8 cellular contexts compared by ENCODE assay signal in the genomic region with DNA sequence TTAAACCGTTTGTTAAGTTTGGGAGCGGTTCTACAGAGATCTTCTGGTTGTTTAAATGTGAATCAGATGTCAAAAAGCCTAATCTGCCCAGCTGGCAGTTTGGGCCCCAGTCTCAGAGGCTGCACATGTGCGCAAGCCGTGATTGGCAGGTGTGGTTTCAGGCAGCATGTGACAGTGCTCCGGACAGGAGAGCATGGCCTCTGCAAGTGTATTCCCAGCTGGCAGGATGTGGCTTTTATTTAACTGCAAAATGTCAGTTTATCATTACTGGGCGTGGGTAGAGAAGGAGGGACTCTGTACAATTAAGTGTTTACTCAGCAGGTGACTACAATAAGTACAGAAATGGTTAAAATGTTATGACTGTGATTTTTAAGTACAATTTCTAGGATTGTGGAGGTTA.
DNase-seq lines count a peak whose midpoint lies in the region; TF ChIP-seq lines count a peak whose summit lies in the region.

No MANE protein-coding gene starts in this region.

- peaks cover 26 to 30% of the 10 kb centered on the region in 2 experiments for H3K4me1 ChIP-seq in neutrophil (ENCODE audit: control insufficient read depth in 1 of 2, insufficient read depth in 1 of 2, low read depth in 1 of 2, low read length in 1 of 2)

- no peak overlapping the region for H3K4me3 Mint-ChIP-seq in activated T-cell treated with anti-CD3 and anti-CD28 coated beads, Interleukin-2, amount 50 U/mL, for 24 hours
- H3K4me3 Mint-ChIP-seq in activated T-helper 2 cell treated with anti-CD3 and anti-CD28 coated beads, Interferon-gamma antibody, Interleukin-2, Interleukin-4, amounts not matched to agents 10 μg/mL and 5 μg/mL and 100 μg/mL, durations not matched to agents 14 hours and 24 hours and 36 hours (ENCODE audit: low read depth): peak overlapping the region; percentile 18
- H3K4me3 Mint-ChIP-seq in CD14-positive monocyte: no peak overlapping the region

- H3K4me1 Mint-ChIP-seq in activated T-cell treated with anti-CD3 and anti-CD28 coated beads, Interleukin-2, amount 50 U/mL, for 24 hours (ENCODE audit: low read depth): peaks cover 27% of the 10 kb centered on the region
- H3K4me1 Mint-ChIP-seq in activated T-helper 2 cell treated with anti-CD3 and anti-CD28 coated beads, Interferon-gamma antibody, Interleukin-2, Interleukin-4, amounts not matched to agents 10 μg/mL and 5 μg/mL and 100 μg/mL, durations not matched to agents 14 hours and 24 hours and 36 hours (ENCODE audit: low read depth): peaks cover 16% of the 10 kb centered on the region
- peaks cover 26% of the 10 kb centered on the region for H3K4me1 Mint-ChIP-seq in CD14-positive monocyte

- no peaks in the 10 kb centered on the region for H3K27me3 ChIP-seq in neutrophil

- H3K9me3 ChIP-seq in neutrophil: no peaks in the 10 kb centered on the region

- peak overlapping the region; percentile 62 for H3K27ac Mint-ChIP-seq in activated T-cell treated with anti-CD3 and anti-CD28 coated beads, Interleukin-2, amount 50 U/mL, for 24 hours
- H3K27ac Mint-ChIP-seq in activated T-helper 2 cell treated with anti-CD3 and anti-CD28 coated beads, Interferon-gamma antibody, Interleukin-2, Interleukin-4, amounts not matched to agents 10 μg/mL and 5 μg/mL and 100 μg/mL, durations not matched to agents 14 hours and 24 hours and 36 hours: peak overlapping the region; percentile 34
- H3K27ac Mint-ChIP-seq in CD14-positive monocyte: peak overlapping the region in 1 of 7 donors; percentile 1

- H3K36me3 Mint-ChIP-seq in activated T-cell treated with anti-CD3 and anti-CD28 coated beads, Interleukin-2, amount 50 U/mL, for 24 hours (ENCODE audit: low read depth): no peaks in the 10 kb centered on the region
- H3K36me3 Mint-ChIP-seq in activated T-helper 2 cell treated with anti-CD3 and anti-CD28 coated beads, Interferon-gamma antibody, Interleukin-2, Interleukin-4, amounts not matched to agents 10 μg/mL and 5 μg/mL and 100 μg/mL, durations not matched to agents 14 hours and 24 hours and 36 hours (ENCODE audit: low read depth): no peaks in the 10 kb centered on the region
- peaks cover 7 to 11% of the 10 kb centered on the region in 2 donors for H3K36me3 Mint-ChIP-seq in CD14-positive monocyte

- intact Hi-C loops in activated T-helper 2 cell treated with anti-CD3 and anti-CD28 coated beads, Interferon-gamma antibody, Interleukin-2, Interleukin-4, amounts not matched to agents 10 μg/mL and 5 μg/mL and 100 μg/mL, durations not matched to agents 14 hours and 24 hours and 36 hours (cut with micrococcal nuclease): no loop called here
- intact Hi-C loops in CD14-positive monocyte (cut with micrococcal nuclease): no loop called here

- H3K4me3 ChIP-seq in HFF-Myc (replicated peaks; ENCODE audit: low read depth, low read length): no peak overlapping the region
- no peak overlapping the region for H3K4me3 ChIP-seq in neutrophil (ENCODE audit: low read depth in 1 of 2, low read length in 1 of 2)

- H3K27me3 Mint-ChIP-seq in activated T-cell treated with anti-CD3 and anti-CD28 coated beads, Interleukin-2, amount 50 U/mL, for 24 hours: no peaks in the 10 kb centered on the region
- no peaks in the 10 kb centered on the region for H3K27me3 Mint-ChIP-seq in activated T-helper 2 cell treated with anti-CD3 and anti-CD28 coated beads, Interferon-gamma antibody, Interleukin-2, Interleukin-4, amounts not matched to agents 10 μg/mL and 5 μg/mL and 100 μg/mL, durations not matched to agents 14 hours and 24 hours and 36 hours (ENCODE audit: low read depth)
- no peaks in the 10 kb centered on the region for H3K27me3 Mint-ChIP-seq in CD14-positive monocyte (ENCODE audit: low read depth in 3 of 3)

- peaks cover 12% of the 10 kb centered on the region for H3K36me3 ChIP-seq in neutrophil

- no peaks in the 10 kb centered on the region for H3K9me3 Mint-ChIP-seq in activated T-cell treated with anti-CD3 and anti-CD28 coated beads, Interleukin-2, amount 50 U/mL, for 24 hours
- no peaks in the 10 kb centered on the region for H3K9me3 Mint-ChIP-seq in activated T-helper 2 cell treated with anti-CD3 and anti-CD28 coated beads, Interferon-gamma antibody, Interleukin-2, Interleukin-4, amounts not matched to agents 10 μg/mL and 5 μg/mL and 100 μg/mL, durations not matched to agents 14 hours and 24 hours and 36 hours
- no peaks in the 10 kb centered on the region for H3K9me3 Mint-ChIP-seq in CD14-positive monocyte

- peak overlapping the region; percentile 46 for H3K27ac ChIP-seq in neutrophil

- peak; percentile 41 for DNase-seq in activated T-cell treated with anti-CD3 and anti-CD28 coated beads, Interleukin-2, amount 50 U/mL, for 24 hours
- DNase-seq in activated T-cell treated with anti-CD3 and anti-CD28 coated beads, Interleukin-2, amount 50 U/mL, for 1 hour: no peak
- DNase-seq in HFF-Myc (ENCODE audit: extremely low read depth, low read depth) (peak; percentile 85), NCI-H1417 treated with DMSO at 0.1 percent for 48 hours (lab: John Stamatoyannopoulos, UW) (peak; percentile 46), OCI-M2 (lab: John Stamatoyannopoulos, UW; ENCODE audit: unreplicated experiment) (no peak), CD14-positive monocyte (ENCODE audit: low spot score) (no peak)
- DNase-seq in activated T-helper 2 cell treated with anti-CD3 and anti-CD28 coated beads, Interferon-gamma antibody, Interleukin-2, Interleukin-4, amounts not matched to agents 10 μg/mL and 5 μg/mL and 100 μg/mL, durations not matched to agents 14 hours and 24 hours and 36 hours (ENCODE audit: low spot score): peak; percentile 20

- TF ChIP-seq CTCF in HFF-Myc (IDR thresholded peaks at IDR 0.05; ENCODE audit: low read depth, low read length, missing control alignments): no peak
- TF ChIP-seq CTCF in neutrophil (IDR thresholded peaks at IDR 0.05): no peak
- no peak for TF ChIP-seq CTCF in CD14-positive monocyte (IDR thresholded peaks at IDR 0.05)

Comparison
In these comparisons a context has a peak if more than half of its experiments do, and no peak if none do; other contexts are left out.
1. DNase-seq: peak in activated T-cell treated with anti-CD3 and anti-CD28 coated beads, Interleukin-2, amount 50 U/mL, for 24 hours (single experiment), HFF-Myc (single experiment), NCI-H1417 treated with DMSO at 0.1 percent for 48 hours (single experiment) and activated T-helper 2 cell treated with anti-CD3 and anti-CD28 coated beads, Interferon-gamma antibody, Interleukin-2, Interleukin-4, amounts not matched to agents 10 μg/mL and 5 μg/mL and 100 μg/mL, durations not matched to agents 14 hours and 24 hours and 36 hours (single experiment); none in activated T-cell treated with anti-CD3 and anti-CD28 coated beads, Interleukin-2, amount 50 U/mL, for 1 hour (single experiment), OCI-M2 (single experiment) and CD14-positive monocyte (single experiment).